12 cellular contexts compared by ENCODE assay signal in the genomic region with DNA sequence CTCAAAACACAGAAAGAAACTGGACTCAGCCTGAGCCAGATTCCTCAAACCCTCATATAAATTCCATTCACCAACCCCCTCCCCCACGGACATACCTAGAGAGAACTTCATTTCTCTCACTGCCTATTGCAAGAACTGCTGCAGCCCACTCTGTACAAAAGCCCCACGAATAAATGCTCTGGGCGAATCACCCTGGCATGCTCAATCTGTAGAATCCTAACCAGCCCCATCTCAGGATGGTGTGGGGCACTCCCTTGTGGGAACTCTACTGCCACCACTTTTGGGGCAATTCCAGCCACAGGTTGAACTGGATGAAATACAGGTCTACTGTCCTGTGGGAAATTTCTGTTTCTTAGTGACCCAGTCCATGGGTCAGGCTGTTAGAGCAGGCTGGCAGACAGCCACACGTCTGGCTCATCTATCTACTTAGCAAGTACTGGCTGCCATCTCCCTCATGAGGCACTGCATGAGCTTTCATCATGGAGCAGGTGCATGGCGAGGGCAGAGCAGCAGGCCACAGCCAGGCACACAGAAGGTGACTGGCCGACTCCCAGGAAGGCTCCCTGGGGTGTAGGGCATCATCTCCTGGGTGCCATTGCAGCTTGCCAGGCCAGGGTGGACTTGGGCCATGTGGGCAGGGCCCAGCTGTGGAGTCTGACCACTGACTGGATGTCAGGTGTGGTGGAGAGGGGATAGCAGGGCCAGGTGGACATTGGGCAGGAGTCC. TPM values are rescaled to one million over a fixed set of nuclear protein-coding genes. Genes with fewer than 3 reads are reported as not detected.
DNase-seq lines count a peak whose midpoint lies in the region; ATAC-seq, FAIRE-seq and TF ChIP-seq lines count a peak whose summit lies in the region.
"Had no signal": no experiment of that assay in that cellular context is flagged by ENCODE, and none has a peak within 500 bp of the region (broad histone marks: within the 10 kb centered on the region; RNA-seq: fewer than 3 reads in every experiment).

No MANE protein-coding gene starts in this region.

- no peak for TF ChIP-seq POLR2A in HepG2 (IDR thresholded peaks at IDR 0.05; ENCODE audit: insufficient read depth in 1 of 2, low read depth in 2 of 2, low read length in 2 of 2)

- peaks cover 32% of the 10 kb centered on the region for H3K79me2 ChIP-seq in HepG2 (ENCODE audit: insufficient read depth, low read length)

- intact Hi-C loops in HepG2 (cut with micrococcal nuclease; ENCODE audit: unreplicated experiment): no loop called here

- H3K27ac ChIP-seq in 22Rv1 (peak overlapping the region; percentile 98), HepG2 (ENCODE audit: extremely low read length, insufficient read depth, low read length) (peak overlapping the region; percentile 80)

- 86% methylated on average over 4 of the region's 6 CpGs for WGBS in HepG2 (ENCODE audit: low lambda C conversion rate)

- POLR2A ChIA-PET in T-cell (lab: Charles Lee): interaction anchor here (0.6 to 1.0 kb wide), 3 partner anchors 31 to 360 kb away, joined by 3 to 5 read pairs (median 3); no protein-coding TSS in a partner anchor
- POLR2A ChIA-PET in HepG2 (lab: Yijun Ruan, JAX): no interaction called here

- peaks cover 11% of the 10 kb centered on the region; the same call in 1 of the 2 replicates for H4K20me1 ChIP-seq in HepG2 (ENCODE audit: insufficient read depth, low read length)

- no peak overlapping the region for H2AFZ ChIP-seq in HepG2 (ENCODE audit: low read length)

- H3K4me1 ChIP-seq in HepG2 (ENCODE audit: insufficient read depth, low read length): peaks cover 33% of the 10 kb centered on the region

- in situ Hi-C loops in HepG2 (cut with HindIII; ENCODE audit: extremely low pct_ligation_motif_present, low pct_unique_long_range_greater_than_20kb): no loop called here
- in situ Hi-C loops in GM13976 (cut with MboI; ENCODE audit: low sequenced_read_pairs, unreplicated experiment): no loop called here

- H3K4me3 Mint-ChIP-seq in T-cell: peak overlapping the region; percentile 39 to 95 (median 89)

- H3K9ac ChIP-seq in HepG2 (ENCODE audit: insufficient read depth, low read depth, low read length): no peak overlapping the region

- peaks cover 33 to 43% (median 37%) of the 10 kb centered on the region in 3 donors for H3K4me1 Mint-ChIP-seq in T-cell

- H3K36me3 ChIP-seq in HepG2 (replicated peaks in 1 of 2; ENCODE audit: control insufficient read depth in 1 of 2, insufficient read depth in 2 of 2, low read length in 2 of 2): peaks cover 3 to 11% of the 10 kb centered on the region in 2 experiments; a peak in 2 of 5 replicates
- H3K36me3 ChIP-seq: breast epithelium had no signal

- no peak for FAIRE-seq in HepG2 (lab: Jason Lieb, UNC)

- CTCF ChIA-PET in T-cell (lab: Charles Lee): no interaction called here
- CTCF ChIA-PET in HepG2 (lab: Yijun Ruan, JAX; ENCODE audit: low intra/inter-chr PET ratio, low total read pairs): no interaction called here

- H3K4me2 ChIP-seq in HepG2 (ENCODE audit: low read depth, low read length): no peak overlapping the region

- H3K9me3 Mint-ChIP-seq in T-cell: no peaks in the 10 kb centered on the region

- no peak for DNase-seq in T-cell
- DNase-seq in HepG2 (ENCODE audit: low spot score): no peak
- DNase-seq in GM13976 (ENCODE audit: low spot score): no peak
- DNase-seq in NCI-H345 (lab: John Stamatoyannopoulos, UW): no peak
- DNase-seq in NCI-H748 treated with DMSO at 0.1 percent for 48 hours (lab: John Stamatoyannopoulos, UW): no peak
- DNase-seq: activated CD4-positive, CD25-positive, alpha-beta regulatory T cell; mesendoderm; NCI-H82 had no signal

- no TSS peak for BruUV-seq in HepG2 (replicated peaks; lab: Mats Ljungman, UMichigan)

- TF ChIP-seq RAD21 in HepG2 (CRISPR knock-in tag; IDR thresholded peaks at IDR 0.05): no peak

- no peaks in the 10 kb centered on the region for H3K9me3 ChIP-seq in HepG2 (ENCODE audit: low read length)
- H3K9me3 ChIP-seq: breast epithelium had no signal

- peak overlapping the region; percentile 91; the same call in 1 of the 2 replicates for H3K4me3 ChIP-seq in GM08714 (ENCODE audit: low read length)
- H3K4me3 ChIP-seq in HepG2 (replicated peaks in 1 of 3; ENCODE audit: insufficient read depth in 1 of 3, low read depth in 2 of 3, low read length in 3 of 3): no peak overlapping the region

- peaks cover 12% of the 10 kb centered on the region for H3K36me3 Mint-ChIP-seq in T-cell

- TF ChIP-seq EP300 in HepG2 (IDR thresholded peaks at IDR 0.05; ENCODE audit: low read depth in 2 of 2, low read length in 2 of 2): no peak
- no peak for TF ChIP-seq EP300 in HepG2 (CRISPR knock-in tag; IDR thresholded peaks at IDR 0.05; ENCODE audit: borderline replicate concordance)

- no peaks in the 10 kb centered on the region; a peak in 1 of 5 replicates for H3K27me3 ChIP-seq in HepG2 (ENCODE audit: control insufficient read depth in 1 of 2, insufficient read depth in 2 of 2, low read length in 2 of 2)
- H3K27me3 ChIP-seq: breast epithelium had no signal

- no peaks in the 10 kb centered on the region for H3K27me3 Mint-ChIP-seq in T-cell

- peak overlapping the region in 1 of 2 donors; percentile 58 for H3K27ac Mint-ChIP-seq in T-cell

- ATAC-seq in T-cell (replicated peaks in 1 of 4) (no peak), HepG2 (no peak), HG02623 (IDR thresholded peaks at IDR 0.05; ENCODE audit: unreplicated experiment) (no peak)

- TF ChIP-seq CTCF in 22Rv1 (IDR thresholded peaks at IDR 0.05) (no peak), HepG2 (CRISPR knock-in tag; IDR thresholded peaks at IDR 0.05) (no peak), GM13976 (IDR thresholded peaks at IDR 0.05; ENCODE audit: borderline replicate concordance, control extremely low read depth, extremely low read depth, insufficient read depth, missing control alignments) (no peak)

RNA-seq across cellular contexts. Expression of gene C1orf35, which starts 1.6 kb away (rescaled TPM):
- total RNA-seq in T-cell (10 to 100 TPM; 19.7 to 34.0 (median 32.3) TPM), HepG2 (2016; rRNA removed; fragmentation: Illumina TruSeq; extraction: Trizol) (14.2 and 19.3 TPM in 2 replicates)
- 3.6 and 3.9 TPM in 2 replicates for total RNA-seq in HepG2 (2016; cell fraction: cytosol; rRNA removed; fragmentation: Illumina TruSeq; extraction: Trizol; ENCODE audit: low read depth)
- 12.7 and 19.3 TPM in 2 replicates for total RNA-seq in HepG2 (2016; cell fraction: insoluble cytoplasmic fraction; rRNA removed; fragmentation: Illumina TruSeq; extraction: Trizol)
- 5.2 and 7.7 TPM in 2 replicates for total RNA-seq in HepG2 (2016; cell fraction: membrane; rRNA removed; fragmentation: Illumina TruSeq; extraction: Trizol)
- 10.2 and 14.8 TPM in 2 replicates for total RNA-seq in HepG2 (2016; cell fraction: nucleus; rRNA removed; fragmentation: Illumina TruSeq; extraction: Trizol)
- polyA plus RNA-seq in HepG2 (2011; rRNA removed): 8.1 and 8.8 TPM in 2 replicates
- 5.5 and 9.0 TPM in 2 replicates for polyA plus RNA-seq in HepG2 (2011; cell fraction: cytosol; rRNA removed)
- polyA plus RNA-seq in HepG2 (2011; cell fraction: nucleus; rRNA removed): 34.5 and 36.2 TPM in 2 replicates
- polyA plus RNA-seq in HepG2 (2012): 6.8 and 7.0 TPM in 2 replicates
- 2.9 and 3.3 TPM in 2 replicates for polyA plus RNA-seq in HepG2 (2016; cell fraction: cytosol; fragmentation: Illumina TruSeq; extraction: Trizol; ENCODE audit: low read depth)
- polyA plus RNA-seq in HepG2 (2016; cell fraction: insoluble cytoplasmic fraction; fragmentation: Illumina TruSeq; extraction: Trizol; ENCODE audit: low read depth): 14.4 and 15.4 TPM in 2 replicates
- polyA plus RNA-seq in HepG2 (2016; cell fraction: membrane; fragmentation: Illumina TruSeq; extraction: Trizol; ENCODE audit: low read depth): 4.2 TPM in 2 replicates
- 35.0 and 36.9 TPM in 2 replicates for polyA plus RNA-seq in HepG2 (2016; cell fraction: nucleus; fragmentation: Illumina TruSeq; extraction: Trizol; ENCODE audit: insufficient read depth, low read depth)
- 3.9 and 4.2 TPM in 2 replicates for polyA minus RNA-seq in HepG2 (2011; rRNA and poly(A)+ RNA removed; ENCODE audit: low replicate concordance)
- polyA minus RNA-seq in HepG2 (2011; cell fraction: cytosol; rRNA and poly(A)+ RNA removed): 1.2 and 2.6 TPM in 2 replicates
- 2.7 and 3.4 TPM in 2 replicates for polyA minus RNA-seq in HepG2 (2011; cell fraction: nucleus; rRNA and poly(A)+ RNA removed)

RNA-seq across cellular contexts. Expression of gene MRPL55, which starts 4.4 kb away (rescaled TPM):
- total RNA-seq in T-cell: 10 to 100 TPM; 49.7 to 63.5 (median 55.9) TPM
- 92.9 and 97.9 TPM in 2 replicates for total RNA-seq in HepG2 (2016; rRNA removed; fragmentation: Illumina TruSeq; extraction: Trizol)
- total RNA-seq in HepG2 (2016; cell fraction: cytosol; rRNA removed; fragmentation: Illumina TruSeq; extraction: Trizol; ENCODE audit: low read depth): 49.0 and 60.3 TPM in 2 replicates
- total RNA-seq in HepG2 (2016; cell fraction: insoluble cytoplasmic fraction; rRNA removed; fragmentation: Illumina TruSeq; extraction: Trizol): 86.6 and 104 TPM in 2 replicates
- total RNA-seq in HepG2 (2016; cell fraction: membrane; rRNA removed; fragmentation: Illumina TruSeq; extraction: Trizol): 54.0 and 72.4 TPM in 2 replicates
- total RNA-seq in HepG2 (2016; cell fraction: nucleus; rRNA removed; fragmentation: Illumina TruSeq; extraction: Trizol): 52.4 and 56.0 TPM in 2 replicates
- polyA plus RNA-seq in HepG2 (2011; rRNA removed): 58.6 and 74.8 TPM in 2 replicates
- 43.3 and 107 TPM in 2 replicates for polyA plus RNA-seq in HepG2 (2011; cell fraction: cytosol; rRNA removed)
- 195 and 229 TPM in 2 replicates for polyA plus RNA-seq in HepG2 (2011; cell fraction: nucleus; rRNA removed)
- 31.6 and 40.6 TPM in 2 replicates for polyA plus RNA-seq in HepG2 (2012)
- 37.6 and 50.2 TPM in 2 replicates for polyA plus RNA-seq in HepG2 (2016; cell fraction: cytosol; fragmentation: Illumina TruSeq; extraction: Trizol; ENCODE audit: low read depth)
- polyA plus RNA-seq in HepG2 (2016; cell fraction: insoluble cytoplasmic fraction; fragmentation: Illumina TruSeq; extraction: Trizol; ENCODE audit: low read depth): 96.5 and 99.2 TPM in 2 replicates
- polyA plus RNA-seq in HepG2 (2016; cell fraction: membrane; fragmentation: Illumina TruSeq; extraction: Trizol; ENCODE audit: low read depth): 41.3 and 57.8 TPM in 2 replicates
- 81.1 and 106 TPM in 2 replicates for polyA plus RNA-seq in HepG2 (2016; cell fraction: nucleus; fragmentation: Illumina TruSeq; extraction: Trizol; ENCODE audit: insufficient read depth, low read depth)
- polyA minus RNA-seq in HepG2 (2011; rRNA and poly(A)+ RNA removed; ENCODE audit: low replicate concordance): 52.6 and 85.2 TPM in 2 replicates
- 25.1 and 31.5 TPM in 2 replicates for polyA minus RNA-seq in HepG2 (2011; cell fraction: cytosol; rRNA and poly(A)+ RNA removed)
- polyA minus RNA-seq in HepG2 (2011; cell fraction: nucleus; rRNA and poly(A)+ RNA removed): 29.2 and 32.2 TPM in 2 replicates

RNA-seq across cellular contexts. Expression of gene ARF1, which starts 22.2 kb away (rescaled TPM):
- total RNA-seq in T-cell (100 to 1,000 TPM; 232 to 309 (median 258) TPM), HepG2 (2016; rRNA removed; fragmentation: Illumina TruSeq; extraction: Trizol) (186 and 210 TPM in 2 replicates)
- 81.7 and 86.1 TPM in 2 replicates for total RNA-seq in HepG2 (2016; cell fraction: cytosol; rRNA removed; fragmentation: Illumina TruSeq; extraction: Trizol; ENCODE audit: low read depth)
- 189 and 192 TPM in 2 replicates for total RNA-seq in HepG2 (2016; cell fraction: insoluble cytoplasmic fraction; rRNA removed; fragmentation: Illumina TruSeq; extraction: Trizol)
- 147 and 149 TPM in 2 replicates for total RNA-seq in HepG2 (2016; cell fraction: membrane; rRNA removed; fragmentation: Illumina TruSeq; extraction: Trizol)
- 107 and 112 TPM in 2 replicates for total RNA-seq in HepG2 (2016; cell fraction: nucleus; rRNA removed; fragmentation: Illumina TruSeq; extraction: Trizol)
- polyA plus RNA-seq in HepG2 (2011; rRNA removed): 327 and 337 TPM in 2 replicates
- 324 and 458 TPM in 2 replicates for polyA plus RNA-seq in HepG2 (2011; cell fraction: cytosol; rRNA removed)
- 231 and 250 TPM in 2 replicates for polyA plus RNA-seq in HepG2 (2011; cell fraction: nucleus; rRNA removed)
- polyA plus RNA-seq in HepG2 (2012): 231 and 263 TPM in 2 replicates
- polyA plus RNA-seq in HepG2 (2016; cell fraction: cytosol; fragmentation: Illumina TruSeq; extraction: Trizol; ENCODE audit: low read depth): 82.3 and 83.9 TPM in 2 replicates
- polyA plus RNA-seq in HepG2 (2016; cell fraction: insoluble cytoplasmic fraction; fragmentation: Illumina TruSeq; extraction: Trizol; ENCODE audit: low read depth): 300 and 336 TPM in 2 replicates
- polyA plus RNA-seq in HepG2 (2016; cell fraction: membrane; fragmentation: Illumina TruSeq; extraction: Trizol; ENCODE audit: low read depth): 127 and 132 TPM in 2 replicates
- polyA plus RNA-seq in HepG2 (2016; cell fraction: nucleus; fragmentation: Illumina TruSeq; extraction: Trizol; ENCODE audit: insufficient read depth, low read depth): 254 and 261 TPM in 2 replicates
- 586 and 708 TPM in 2 replicates for polyA minus RNA-seq in HepG2 (2011; rRNA and poly(A)+ RNA removed; ENCODE audit: low replicate concordance)
- 237 and 248 TPM in 2 replicates for polyA minus RNA-seq in HepG2 (2011; cell fraction: cytosol; rRNA and poly(A)+ RNA removed)
- polyA minus RNA-seq in HepG2 (2011; cell fraction: nucleus; rRNA and poly(A)+ RNA removed): 85.8 and 86.9 TPM in 2 replicates

RNA-seq across cellular contexts. Expression of gene GUK1, which starts 35.4 kb away (rescaled TPM):
- total RNA-seq in T-cell: 100 to 1,000 TPM; 201 to 318 (median 223) TPM
- total RNA-seq in HepG2 (2016; rRNA removed; fragmentation: Illumina TruSeq; extraction: Trizol): 82.7 and 116 TPM in 2 replicates
- total RNA-seq in HepG2 (2016; cell fraction: cytosol; rRNA removed; fragmentation: Illumina TruSeq; extraction: Trizol; ENCODE audit: low read depth): 772 and 776 TPM in 2 replicates
- total RNA-seq in HepG2 (2016; cell fraction: insoluble cytoplasmic fraction; rRNA removed; fragmentation: Illumina TruSeq; extraction: Trizol): 78.9 and 120 TPM in 2 replicates
- 448 and 476 TPM in 2 replicates for total RNA-seq in HepG2 (2016; cell fraction: membrane; rRNA removed; fragmentation: Illumina TruSeq; extraction: Trizol)
- 51.4 and 56.9 TPM in 2 replicates for total RNA-seq in HepG2 (2016; cell fraction: nucleus; rRNA removed; fragmentation: Illumina TruSeq; extraction: Trizol)
- 154 and 205 TPM in 2 replicates for polyA plus RNA-seq in HepG2 (2011; rRNA removed)
- 228 and 301 TPM in 2 replicates for polyA plus RNA-seq in HepG2 (2011; cell fraction: cytosol; rRNA removed)
- polyA plus RNA-seq in HepG2 (2011; cell fraction: nucleus; rRNA removed): 387 and 492 TPM in 2 replicates
- polyA plus RNA-seq in HepG2 (2012): 58.4 and 85.4 TPM in 2 replicates
- polyA plus RNA-seq in HepG2 (2016; cell fraction: cytosol; fragmentation: Illumina TruSeq; extraction: Trizol; ENCODE audit: low read depth): 764 and 775 TPM in 2 replicates
- polyA plus RNA-seq in HepG2 (2016; cell fraction: insoluble cytoplasmic fraction; fragmentation: Illumina TruSeq; extraction: Trizol; ENCODE audit: low read depth): 78.9 and 87.4 TPM in 2 replicates
- 402 and 423 TPM in 2 replicates for polyA plus RNA-seq in HepG2 (2016; cell fraction: membrane; fragmentation: Illumina TruSeq; extraction: Trizol; ENCODE audit: low read depth)
- polyA plus RNA-seq in HepG2 (2016; cell fraction: nucleus; fragmentation: Illumina TruSeq; extraction: Trizol; ENCODE audit: insufficient read depth, low read depth): 119 and 120 TPM in 2 replicates
- polyA minus RNA-seq in HepG2 (2011; rRNA and poly(A)+ RNA removed; ENCODE audit: low replicate concordance): 81.2 and 86.5 TPM in 2 replicates
- polyA minus RNA-seq in HepG2 (2011; cell fraction: cytosol; rRNA and poly(A)+ RNA removed): 31.2 and 41.7 TPM in 2 replicates
- 52.1 and 60.5 TPM in 2 replicates for polyA minus RNA-seq in HepG2 (2011; cell fraction: nucleus; rRNA and poly(A)+ RNA removed)

RNA-seq across cellular contexts. Expression of gene GJC2, which starts 45.0 kb away (rescaled TPM):
- total RNA-seq in T-cell (1 to 10 TPM; 1.1 to 3.1 (median 1.6) TPM), HepG2 (2016; rRNA removed; fragmentation: Illumina TruSeq; extraction: Trizol) (1.6 and 3.8 TPM in 2 replicates)
- 0.79 and 1.0 TPM in 2 replicates for total RNA-seq in HepG2 (2016; cell fraction: cytosol; rRNA removed; fragmentation: Illumina TruSeq; extraction: Trizol; ENCODE audit: low read depth)
- 1.5 and 3.8 TPM in 2 replicates for total RNA-seq in HepG2 (2016; cell fraction: insoluble cytoplasmic fraction; rRNA removed; fragmentation: Illumina TruSeq; extraction: Trizol)
- 1.4 and 2.0 TPM in 2 replicates for total RNA-seq in HepG2 (2016; cell fraction: membrane; rRNA removed; fragmentation: Illumina TruSeq; extraction: Trizol)
- total RNA-seq in HepG2 (2016; cell fraction: nucleus; rRNA removed; fragmentation: Illumina TruSeq; extraction: Trizol): 2.3 and 2.4 TPM in 2 replicates
- polyA plus RNA-seq in HepG2 (2011; rRNA removed): 1.6 and 2.5 TPM in 2 replicates
- polyA plus RNA-seq in HepG2 (2011; cell fraction: cytosol; rRNA removed): 1.4 and 3.3 TPM in 2 replicates
- 3.1 and 3.8 TPM in 2 replicates for polyA plus RNA-seq in HepG2 (2011; cell fraction: nucleus; rRNA removed)
- polyA plus RNA-seq in HepG2 (2012): 2.5 and 2.9 TPM in 2 replicates
- polyA plus RNA-seq in HepG2 (2016; cell fraction: cytosol; fragmentation: Illumina TruSeq; extraction: Trizol; ENCODE audit: low read depth): 0.48 and 0.51 TPM in 2 replicates
- 1.7 and 1.8 TPM in 2 replicates for polyA plus RNA-seq in HepG2 (2016; cell fraction: insoluble cytoplasmic fraction; fragmentation: Illumina TruSeq; extraction: Trizol; ENCODE audit: low read depth)
- polyA plus RNA-seq in HepG2 (2016; cell fraction: membrane; fragmentation: Illumina TruSeq; extraction: Trizol; ENCODE audit: low read depth): 1.2 and 1.3 TPM in 2 replicates
- 3.1 and 3.7 TPM in 2 replicates for polyA plus RNA-seq in HepG2 (2016; cell fraction: nucleus; fragmentation: Illumina TruSeq; extraction: Trizol; ENCODE audit: insufficient read depth, low read depth)
- polyA minus RNA-seq in HepG2 (2011; rRNA and poly(A)+ RNA removed; ENCODE audit: low replicate concordance): 0.65 and 7.9 TPM in 2 replicates
- polyA minus RNA-seq in HepG2 (2011; cell fraction: cytosol; rRNA and poly(A)+ RNA removed): 2.4 and 5.1 TPM in 2 replicates
- 2.4 and 2.7 TPM in 2 replicates for polyA minus RNA-seq in HepG2 (2011; cell fraction: nucleus; rRNA and poly(A)+ RNA removed)
